Comparison of ENCODE assay signal across 1 cellular context in the genomic region with DNA sequence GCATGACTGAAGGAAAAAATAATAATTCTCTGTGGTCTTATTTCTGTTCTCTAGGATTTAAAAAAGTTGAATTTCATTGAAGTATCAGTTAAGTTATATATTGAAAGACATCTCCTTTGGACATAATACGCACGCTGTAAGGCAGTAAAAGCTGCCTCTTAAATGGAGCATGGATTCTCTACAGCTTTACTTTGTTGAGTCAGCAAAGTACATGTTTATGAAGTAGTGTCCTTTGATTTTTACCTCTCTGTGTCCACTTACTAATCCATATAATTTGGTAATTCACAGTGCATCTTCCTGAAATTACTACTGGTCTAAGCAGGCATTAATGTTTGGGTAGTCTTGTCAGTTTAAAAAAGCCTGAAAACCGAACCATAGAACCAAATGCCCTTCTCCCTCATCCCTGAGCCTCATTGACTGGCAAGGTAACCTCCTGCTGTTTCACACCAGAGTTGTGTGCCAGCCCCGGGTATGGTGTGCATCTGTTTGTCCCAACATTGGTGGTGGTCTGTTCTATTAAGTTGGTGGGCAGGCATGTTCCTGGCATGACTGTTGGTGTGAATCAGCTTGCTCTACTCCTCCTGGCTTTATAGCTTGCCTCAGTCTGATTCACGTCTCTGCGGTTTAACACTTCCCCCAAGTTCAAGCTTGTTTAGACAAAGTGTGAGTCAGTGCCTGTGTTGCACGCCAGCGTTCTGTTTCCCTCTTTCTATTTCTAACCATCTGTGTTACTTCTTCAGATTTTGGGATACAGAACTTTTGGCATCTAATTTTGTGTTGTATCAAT.
A peak's percentile ranks its signal among the peaks of the same experiment; 100 is the strongest.
TF ChIP-seq lines count a peak whose summit lies in the region.

No MANE protein-coding gene starts in this region.

TF ChIP-seq in GM12878, 131 proteins besides CTCF, POLR2A, EP300 and RAD21 (continued from another document and continues in another):
- TF ChIP-seq, protein P1, sequence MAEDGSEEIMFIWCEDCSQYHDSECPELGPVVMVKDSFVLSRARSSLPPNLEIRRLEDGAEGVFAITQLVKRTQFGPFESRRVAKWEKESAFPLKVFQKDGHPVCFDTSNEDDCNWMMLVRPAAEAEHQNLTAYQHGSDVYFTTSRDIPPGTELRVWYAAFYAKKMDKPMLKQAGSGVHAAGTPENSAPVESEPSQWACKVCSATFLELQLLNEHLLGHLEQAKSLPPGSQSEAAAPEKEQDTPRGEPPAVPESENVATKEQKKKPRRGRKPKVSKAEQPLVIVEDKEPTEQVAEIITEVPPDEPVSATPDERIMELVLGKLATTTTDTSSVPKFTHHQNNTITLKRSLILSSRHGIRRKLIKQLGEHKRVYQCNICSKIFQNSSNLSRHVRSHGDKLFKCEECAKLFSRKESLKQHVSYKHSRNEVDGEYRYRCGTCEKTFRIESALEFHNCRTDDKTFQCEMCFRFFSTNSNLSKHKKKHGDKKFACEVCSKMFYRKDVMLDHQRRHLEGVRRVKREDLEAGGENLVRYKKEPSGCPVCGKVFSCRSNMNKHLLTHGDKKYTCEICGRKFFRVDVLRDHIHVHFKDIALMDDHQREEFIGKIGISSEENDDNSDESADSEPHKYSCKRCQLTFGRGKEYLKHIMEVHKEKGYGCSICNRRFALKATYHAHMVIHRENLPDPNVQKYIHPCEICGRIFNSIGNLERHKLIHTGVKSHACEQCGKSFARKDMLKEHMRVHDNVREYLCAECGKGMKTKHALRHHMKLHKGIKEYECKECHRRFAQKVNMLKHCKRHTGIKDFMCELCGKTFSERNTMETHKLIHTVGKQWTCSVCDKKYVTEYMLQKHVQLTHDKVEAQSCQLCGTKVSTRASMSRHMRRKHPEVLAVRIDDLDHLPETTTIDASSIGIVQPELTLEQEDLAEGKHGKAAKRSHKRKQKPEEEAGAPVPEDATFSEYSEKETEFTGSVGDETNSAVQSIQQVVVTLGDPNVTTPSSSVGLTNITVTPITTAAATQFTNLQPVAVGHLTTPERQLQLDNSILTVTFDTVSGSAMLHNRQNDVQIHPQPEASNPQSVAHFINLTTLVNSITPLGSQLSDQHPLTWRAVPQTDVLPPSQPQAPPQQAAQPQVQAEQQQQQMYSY (CRISPR knock-in tag; IDR thresholded peaks at IDR 0.05), result no peak
- TF ChIP-seq RBBP5 (conservative IDR thresholded peaks at IDR 0.05), result no peak
- TF ChIP-seq, protein P2, sequence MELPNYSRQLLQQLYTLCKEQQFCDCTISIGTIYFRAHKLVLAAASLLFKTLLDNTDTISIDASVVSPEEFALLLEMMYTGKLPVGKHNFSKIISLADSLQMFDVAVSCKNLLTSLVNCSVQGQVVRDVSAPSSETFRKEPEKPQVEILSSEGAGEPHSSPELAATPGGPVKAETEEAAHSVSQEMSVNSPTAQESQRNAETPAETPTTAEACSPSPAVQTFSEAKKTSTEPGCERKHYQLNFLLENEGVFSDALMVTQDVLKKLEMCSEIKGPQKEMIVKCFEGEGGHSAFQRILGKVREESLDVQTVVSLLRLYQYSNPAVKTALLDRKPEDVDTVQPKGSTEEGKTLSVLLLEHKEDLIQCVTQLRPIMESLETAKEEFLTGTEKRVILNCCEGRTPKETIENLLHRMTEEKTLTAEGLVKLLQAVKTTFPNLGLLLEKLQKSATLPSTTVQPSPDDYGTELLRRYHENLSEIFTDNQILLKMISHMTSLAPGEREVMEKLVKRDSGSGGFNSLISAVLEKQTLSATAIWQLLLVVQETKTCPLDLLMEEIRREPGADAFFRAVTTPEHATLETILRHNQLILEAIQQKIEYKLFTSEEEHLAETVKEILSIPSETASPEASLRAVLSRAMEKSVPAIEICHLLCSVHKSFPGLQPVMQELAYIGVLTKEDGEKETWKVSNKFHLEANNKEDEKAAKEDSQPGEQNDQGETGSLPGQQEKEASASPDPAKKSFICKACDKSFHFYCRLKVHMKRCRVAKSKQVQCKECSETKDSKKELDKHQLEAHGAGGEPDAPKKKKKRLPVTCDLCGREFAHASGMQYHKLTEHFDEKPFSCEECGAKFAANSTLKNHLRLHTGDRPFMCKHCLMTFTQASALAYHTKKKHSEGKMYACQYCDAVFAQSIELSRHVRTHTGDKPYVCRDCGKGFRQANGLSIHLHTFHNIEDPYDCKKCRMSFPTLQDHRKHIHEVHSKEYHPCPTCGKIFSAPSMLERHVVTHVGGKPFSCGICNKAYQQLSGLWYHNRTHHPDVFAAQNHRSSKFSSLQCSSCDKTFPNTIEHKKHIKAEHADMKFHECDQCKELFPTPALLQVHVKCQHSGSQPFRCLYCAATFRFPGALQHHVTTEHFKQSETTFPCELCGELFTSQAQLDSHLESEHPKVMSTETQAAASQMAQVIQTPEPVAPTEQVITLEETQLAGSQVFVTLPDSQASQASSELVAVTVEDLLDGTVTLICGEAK (IDR thresholded peaks at IDR 0.05; ENCODE audit: borderline replicate concordance), result no peak
- TF ChIP-seq HDAC2 (IDR thresholded peaks at IDR 0.05), result no peak
- TF ChIP-seq, protein P3, sequence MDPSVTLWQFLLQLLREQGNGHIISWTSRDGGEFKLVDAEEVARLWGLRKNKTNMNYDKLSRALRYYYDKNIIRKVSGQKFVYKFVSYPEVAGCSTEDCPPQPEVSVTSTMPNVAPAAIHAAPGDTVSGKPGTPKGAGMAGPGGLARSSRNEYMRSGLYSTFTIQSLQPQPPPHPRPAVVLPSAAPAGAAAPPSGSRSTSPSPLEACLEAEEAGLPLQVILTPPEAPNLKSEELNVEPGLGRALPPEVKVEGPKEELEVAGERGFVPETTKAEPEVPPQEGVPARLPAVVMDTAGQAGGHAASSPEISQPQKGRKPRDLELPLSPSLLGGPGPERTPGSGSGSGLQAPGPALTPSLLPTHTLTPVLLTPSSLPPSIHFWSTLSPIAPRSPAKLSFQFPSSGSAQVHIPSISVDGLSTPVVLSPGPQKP (IDR thresholded peaks at IDR 0.05; ENCODE audit: low read depth, low read length), result no peak
- TF ChIP-seq ZSCAN29 (IDR thresholded peaks at IDR 0.05), result no peak
- no peak for TF ChIP-seq NFYA (IDR thresholded peaks at IDR 0.05; ENCODE audit: borderline replicate concordance, low read depth, low read length)
- TF ChIP-seq JUNB (IDR thresholded peaks at IDR 0.05), result peak; percentile 34; the same call in 1 of the 2 replicates
- TF ChIP-seq POLR2AphosphoS2 (IDR thresholded peaks at IDR 0.05; ENCODE audit: low read depth, low read length), result no peak
- no peak for TF ChIP-seq RAD51 (IDR thresholded peaks at IDR 0.05)
- TF ChIP-seq, protein P4, sequence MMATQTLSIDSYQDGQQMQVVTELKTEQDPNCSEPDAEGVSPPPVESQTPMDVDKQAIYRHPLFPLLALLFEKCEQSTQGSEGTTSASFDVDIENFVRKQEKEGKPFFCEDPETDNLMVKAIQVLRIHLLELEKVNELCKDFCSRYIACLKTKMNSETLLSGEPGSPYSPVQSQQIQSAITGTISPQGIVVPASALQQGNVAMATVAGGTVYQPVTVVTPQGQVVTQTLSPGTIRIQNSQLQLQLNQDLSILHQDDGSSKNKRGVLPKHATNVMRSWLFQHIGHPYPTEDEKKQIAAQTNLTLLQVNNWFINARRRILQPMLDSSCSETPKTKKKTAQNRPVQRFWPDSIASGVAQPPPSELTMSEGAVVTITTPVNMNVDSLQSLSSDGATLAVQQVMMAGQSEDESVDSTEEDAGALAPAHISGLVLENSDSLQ (IDR thresholded peaks at IDR 0.05), result no peak
- TF ChIP-seq NR2F1 (conservative IDR thresholded peaks at IDR 0.05), result no peak
- no peak for TF ChIP-seq STAT3 (IDR thresholded peaks at IDR 0.05; ENCODE audit: low read depth, low read length)
- TF ChIP-seq, protein P5, sequence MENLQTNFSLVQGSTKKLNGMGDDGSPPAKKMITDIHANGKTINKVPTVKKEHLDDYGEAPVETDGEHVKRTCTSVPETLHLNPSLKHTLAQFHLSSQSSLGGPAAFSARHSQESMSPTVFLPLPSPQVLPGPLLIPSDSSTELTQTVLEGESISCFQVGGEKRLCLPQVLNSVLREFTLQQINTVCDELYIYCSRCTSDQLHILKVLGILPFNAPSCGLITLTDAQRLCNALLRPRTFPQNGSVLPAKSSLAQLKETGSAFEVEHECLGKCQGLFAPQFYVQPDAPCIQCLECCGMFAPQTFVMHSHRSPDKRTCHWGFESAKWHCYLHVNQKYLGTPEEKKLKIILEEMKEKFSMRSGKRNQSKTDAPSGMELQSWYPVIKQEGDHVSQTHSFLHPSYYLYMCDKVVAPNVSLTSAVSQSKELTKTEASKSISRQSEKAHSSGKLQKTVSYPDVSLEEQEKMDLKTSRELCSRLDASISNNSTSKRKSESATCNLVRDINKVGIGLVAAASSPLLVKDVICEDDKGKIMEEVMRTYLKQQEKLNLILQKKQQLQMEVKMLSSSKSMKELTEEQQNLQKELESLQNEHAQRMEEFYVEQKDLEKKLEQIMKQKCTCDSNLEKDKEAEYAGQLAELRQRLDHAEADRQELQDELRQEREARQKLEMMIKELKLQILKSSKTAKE (IDR thresholded peaks at IDR 0.05; ENCODE audit: low read depth, poor library complexity, severe bottlenecking), result no peak
- no peak for TF ChIP-seq MYB (IDR thresholded peaks at IDR 0.05; ENCODE audit: borderline replicate concordance, low read depth, low read length)
- no peak for TF ChIP-seq STAT1 (conservative IDR thresholded peaks at IDR 0.05)
- TF ChIP-seq SMARCA5 (IDR thresholded peaks at IDR 0.05), result no peak
- TF ChIP-seq BCL11A (IDR thresholded peaks at IDR 0.05; ENCODE audit: low read depth, low read length), result 0 out of 2 replicates have a peak, but pooled peaks have one; percentile 30
- TF ChIP-seq SMC3 (IDR thresholded peaks at IDR 0.05; ENCODE audit: borderline replicate concordance, low read length), result no peak
- peak; percentile 54; the same call in 1 of the 2 replicates for TF ChIP-seq CREB1 (IDR thresholded peaks at IDR 0.05; ENCODE audit: low read depth)
- TF ChIP-seq, protein P6, sequence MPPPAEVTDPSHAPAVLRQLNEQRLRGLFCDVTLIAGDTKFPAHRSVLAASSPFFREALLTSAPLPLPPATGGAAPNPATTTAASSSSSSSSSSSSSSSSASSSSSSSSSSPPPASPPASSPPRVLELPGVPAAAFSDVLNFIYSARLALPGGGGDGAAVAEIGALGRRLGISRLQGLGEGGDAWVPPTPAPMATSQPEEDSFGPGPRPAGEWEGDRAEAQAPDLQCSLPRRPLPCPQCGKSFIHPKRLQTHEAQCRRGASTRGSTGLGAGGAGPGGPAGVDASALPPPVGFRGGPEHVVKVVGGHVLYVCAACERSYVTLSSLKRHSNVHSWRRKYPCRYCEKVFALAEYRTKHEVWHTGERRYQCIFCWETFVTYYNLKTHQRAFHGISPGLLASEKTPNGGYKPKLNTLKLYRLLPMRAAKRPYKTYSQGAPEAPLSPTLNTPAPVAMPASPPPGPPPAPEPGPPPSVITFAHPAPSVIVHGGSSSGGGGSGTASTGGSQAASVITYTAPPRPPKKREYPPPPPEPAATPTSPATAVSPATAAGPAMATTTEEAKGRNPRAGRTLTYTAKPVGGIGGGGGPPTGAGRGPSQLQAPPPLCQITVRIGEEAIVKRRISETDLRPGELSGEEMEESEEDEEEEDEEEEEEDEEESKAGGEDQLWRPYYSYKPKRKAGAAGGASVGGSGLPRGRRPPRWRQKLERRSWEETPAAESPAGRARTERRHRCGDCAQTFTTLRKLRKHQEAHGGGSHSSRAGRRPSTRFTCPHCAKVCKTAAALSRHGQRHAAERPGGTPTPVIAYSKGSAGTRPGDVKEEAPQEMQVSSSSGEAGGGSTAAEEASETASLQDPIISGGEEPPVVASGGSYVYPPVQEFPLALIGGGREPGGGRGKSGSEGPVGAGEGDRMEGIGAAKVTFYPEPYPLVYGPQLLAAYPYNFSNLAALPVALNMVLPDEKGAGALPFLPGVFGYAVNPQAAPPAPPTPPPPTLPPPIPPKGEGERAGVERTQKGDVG (CRISPR knock-in tag; IDR thresholded peaks at IDR 0.05), result no peak
- no peak for TF ChIP-seq EGR1 (IDR thresholded peaks at IDR 0.05; ENCODE audit: borderline replicate concordance in 1 of 2, low read depth in 2 of 2, low read length in 2 of 2)
- TF ChIP-seq, protein P7, sequence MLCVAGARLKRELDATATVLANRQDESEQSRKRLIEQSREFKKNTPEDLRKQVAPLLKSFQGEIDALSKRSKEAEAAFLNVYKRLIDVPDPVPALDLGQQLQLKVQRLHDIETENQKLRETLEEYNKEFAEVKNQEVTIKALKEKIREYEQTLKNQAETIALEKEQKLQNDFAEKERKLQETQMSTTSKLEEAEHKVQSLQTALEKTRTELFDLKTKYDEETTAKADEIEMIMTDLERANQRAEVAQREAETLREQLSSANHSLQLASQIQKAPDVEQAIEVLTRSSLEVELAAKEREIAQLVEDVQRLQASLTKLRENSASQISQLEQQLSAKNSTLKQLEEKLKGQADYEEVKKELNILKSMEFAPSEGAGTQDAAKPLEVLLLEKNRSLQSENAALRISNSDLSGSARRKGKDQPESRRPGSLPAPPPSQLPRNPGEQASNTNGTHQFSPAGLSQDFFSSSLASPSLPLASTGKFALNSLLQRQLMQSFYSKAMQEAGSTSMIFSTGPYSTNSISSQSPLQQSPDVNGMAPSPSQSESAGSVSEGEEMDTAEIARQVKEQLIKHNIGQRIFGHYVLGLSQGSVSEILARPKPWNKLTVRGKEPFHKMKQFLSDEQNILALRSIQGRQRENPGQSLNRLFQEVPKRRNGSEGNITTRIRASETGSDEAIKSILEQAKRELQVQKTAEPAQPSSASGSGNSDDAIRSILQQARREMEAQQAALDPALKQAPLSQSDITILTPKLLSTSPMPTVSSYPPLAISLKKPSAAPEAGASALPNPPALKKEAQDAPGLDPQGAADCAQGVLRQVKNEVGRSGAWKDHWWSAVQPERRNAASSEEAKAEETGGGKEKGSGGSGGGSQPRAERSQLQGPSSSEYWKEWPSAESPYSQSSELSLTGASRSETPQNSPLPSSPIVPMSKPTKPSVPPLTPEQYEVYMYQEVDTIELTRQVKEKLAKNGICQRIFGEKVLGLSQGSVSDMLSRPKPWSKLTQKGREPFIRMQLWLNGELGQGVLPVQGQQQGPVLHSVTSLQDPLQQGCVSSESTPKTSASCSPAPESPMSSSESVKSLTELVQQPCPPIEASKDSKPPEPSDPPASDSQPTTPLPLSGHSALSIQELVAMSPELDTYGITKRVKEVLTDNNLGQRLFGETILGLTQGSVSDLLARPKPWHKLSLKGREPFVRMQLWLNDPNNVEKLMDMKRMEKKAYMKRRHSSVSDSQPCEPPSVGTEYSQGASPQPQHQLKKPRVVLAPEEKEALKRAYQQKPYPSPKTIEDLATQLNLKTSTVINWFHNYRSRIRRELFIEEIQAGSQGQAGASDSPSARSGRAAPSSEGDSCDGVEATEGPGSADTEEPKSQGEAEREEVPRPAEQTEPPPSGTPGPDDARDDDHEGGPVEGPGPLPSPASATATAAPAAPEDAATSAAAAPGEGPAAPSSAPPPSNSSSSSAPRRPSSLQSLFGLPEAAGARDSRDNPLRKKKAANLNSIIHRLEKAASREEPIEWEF (IDR thresholded peaks at IDR 0.05; ENCODE audit: insufficient replicate concordance, low read depth, low read length), result no peak
- TF ChIP-seq NFXL1 (IDR thresholded peaks at IDR 0.05; ENCODE audit: borderline replicate concordance), result no peak
- peak; percentile 49; the same call in 1 of the 2 replicates for TF ChIP-seq TCF3 (IDR thresholded peaks at IDR 0.05; ENCODE audit: borderline replicate concordance, insufficient read depth, low read depth, low read length)
- TF ChIP-seq NR2C1 (IDR thresholded peaks at IDR 0.05), result no peak
- TF ChIP-seq IKZF1 (conservative IDR thresholded peaks at IDR 0.05), result no peak
- TF ChIP-seq CREM (IDR thresholded peaks at IDR 0.05; ENCODE audit: low read depth), result peak; percentile 53; the same call in 1 of the 2 replicates
- TF ChIP-seq RUNX3 (IDR thresholded peaks at IDR 0.05; ENCODE audit: low read length), result peak; percentile 95
- TF ChIP-seq ZNF274 (IDR thresholded peaks at IDR 0.05; ENCODE audit: insufficient read depth, insufficient read length), result no peak
- TF ChIP-seq PML (IDR thresholded peaks at IDR 0.05; ENCODE audit: low read length), result no peak
